Comparison of ENCODE assay signal across 16 cellular contexts in the genomic region with DNA sequence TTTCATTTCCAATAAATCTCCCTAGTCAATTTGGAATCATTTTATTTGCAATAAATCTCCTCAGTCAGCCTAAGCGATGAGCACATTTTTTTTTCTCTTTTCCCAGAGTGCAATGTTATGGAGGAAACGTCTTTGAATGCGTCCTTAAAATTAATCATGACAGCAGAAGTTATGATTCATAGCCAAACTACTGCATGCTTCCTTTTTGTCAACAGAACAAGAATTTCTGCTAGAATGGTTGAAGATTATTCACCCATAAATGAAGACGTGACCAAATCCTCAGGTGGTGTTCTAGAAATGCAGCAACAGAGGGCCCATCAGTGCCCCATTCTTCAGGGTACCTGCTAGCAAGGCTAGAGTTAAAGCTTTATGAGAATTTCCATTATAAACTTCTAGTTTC.
DNase-seq lines count a peak whose midpoint lies in the region; ATAC-seq and TF ChIP-seq lines count a peak whose summit lies in the region.
"Had no signal": no experiment of that assay in that cellular context is flagged by ENCODE, and none has a peak within 500 bp of the region (broad histone marks: within the 10 kb centered on the region; RNA-seq: fewer than 3 reads in every experiment).

No MANE protein-coding gene starts in this region.

- intact Hi-C loops in activated CD4-positive, alpha-beta T cell treated with anti-CD3 and anti-CD28 coated beads, Interleukin-2, amount 10 ng/mL, durations not matched to agents 24 days and 14 days (cut with micrococcal nuclease), result no loop called here

- ATAC-seq in GM18517 (IDR thresholded peaks at IDR 0.05; ENCODE audit: unreplicated experiment), result no peak
- ATAC-seq: activated naive CD4-positive, alpha-beta T cell treated with anti-CD3 and anti-CD28 coated beads, Interleukin-2, amount 50 U/mL, for 72 hours; gastrocnemius medialis had no signal

- H3K4me3 ChIP-seq in GM12865 (ENCODE audit: low read depth, low read length) (no peak overlapping the region), epithelial cell of esophagus (ENCODE audit: low read length) (no peak overlapping the region), retinal pigment epithelial cell (ENCODE audit: low read length) (no peak overlapping the region)
- H3K4me3 ChIP-seq: gastrocnemius medialis had no signal

- no peak overlapping the region for H3K4me3 Mint-ChIP-seq in activated CD4-positive, alpha-beta T cell treated with anti-CD3 and anti-CD28 coated beads, Interleukin-2, amount 10 ng/mL, durations not matched to agents 24 days and 14 days
- H3K4me3 Mint-ChIP-seq: activated B cell treated with CpG ODN at 0.5 μM for 24 hours; CD8-positive, alpha-beta memory T cell; stimulated activated naive B cell treated with anti-CD40 and anti-IgM and Interleukin-4, amounts not matched to agents 10 μg/mL and 1 μg/mL and 100 μg/mL, for 72 hours had no signal

- H3K4me1 Mint-ChIP-seq in activated CD4-positive, alpha-beta T cell treated with anti-CD3 and anti-CD28 coated beads, Interleukin-2, amount 10 ng/mL, durations not matched to agents 24 days and 14 days, result no peaks in the 10 kb centered on the region
- H3K4me1 Mint-ChIP-seq: CD8-positive, alpha-beta memory T cell had no signal

- peaks cover 4% of the 10 kb centered on the region for H3K9me3 Mint-ChIP-seq in activated CD4-positive, alpha-beta T cell treated with anti-CD3 and anti-CD28 coated beads, Interleukin-2, amount 10 ng/mL, durations not matched to agents 24 days and 14 days

- DNase-seq in GM12865 (ENCODE audit: low read depth), result peak; percentile 4
- peak; percentile 43 for DNase-seq in M059J (ENCODE audit: low read depth)
- DNase-seq in epithelial cell of esophagus (ENCODE audit: low read depth), result peak; percentile 66
- peak; percentile 45 for DNase-seq in retinal pigment epithelial cell (ENCODE audit: low read depth)
- DNase-seq in foreskin melanocyte, result no peak
- DNase-seq in DMS53 (lab: John Stamatoyannopoulos, UW), result no peak
- no peak for DNase-seq in activated CD4-positive, alpha-beta T cell treated with anti-CD3 and anti-CD28 coated beads, Interleukin-2, amount 10 ng/mL, durations not matched to agents 24 days and 14 days
- DNase-seq: activated B cell treated with CpG ODN at 0.5 μM for 24 hours; activated CD8-positive, alpha-beta memory T cell treated with anti-CD3 and anti-CD28 coated beads, Interleukin-2, amount 50 U/mL, for 4 hours; CD8-positive, alpha-beta memory T cell; gastrocnemius medialis; NCI-H2107; stimulated activated CD4-positive, alpha-beta T cell treated with anti-CD3 and anti-CD28 coated beads, Interleukin-4, amount 100 ng/mL, for 4 hours; stimulated activated naive B cell treated with anti-CD40 and anti-IgM and Interleukin-4, amounts not matched to agents 10 μg/mL and 1 μg/mL and 100 μg/mL, for 72 hours had no signal

- H3K27me3 Mint-ChIP-seq in activated CD4-positive, alpha-beta T cell treated with anti-CD3 and anti-CD28 coated beads, Interleukin-2, amount 10 ng/mL, durations not matched to agents 24 days and 14 days, result no peaks in the 10 kb centered on the region
- H3K27me3 Mint-ChIP-seq: activated B cell treated with CpG ODN at 0.5 μM for 24 hours; CD8-positive, alpha-beta memory T cell had no signal

- TF ChIP-seq CTCF in GM12865 (IDR thresholded peaks at IDR 0.05; ENCODE audit: insufficient read depth, low read depth, low read length, missing control alignments) (no peak), epithelial cell of esophagus (IDR thresholded peaks at IDR 0.05; ENCODE audit: insufficient read depth, low read depth, low read length, missing control alignments) (no peak), retinal pigment epithelial cell (conservative IDR thresholded peaks at IDR 0.05; ENCODE audit: low read depth, low read length) (no peak)

- no peaks in the 10 kb centered on the region for H3K36me3 Mint-ChIP-seq in activated CD4-positive, alpha-beta T cell treated with anti-CD3 and anti-CD28 coated beads, Interleukin-2, amount 10 ng/mL, durations not matched to agents 24 days and 14 days (ENCODE audit: low read depth)
- H3K36me3 Mint-ChIP-seq: activated naive CD4-positive, alpha-beta T cell treated with anti-CD3 and anti-CD28 coated beads, Interleukin-2, amount 50 U/mL, for 72 hours; CD8-positive, alpha-beta memory T cell had no signal

- H3K27ac Mint-ChIP-seq in activated CD4-positive, alpha-beta T cell treated with anti-CD3 and anti-CD28 coated beads, Interleukin-2, amount 10 ng/mL, durations not matched to agents 24 days and 14 days, result no peak overlapping the region
- H3K27ac Mint-ChIP-seq: activated B cell treated with CpG ODN at 0.5 μM for 24 hours; activated naive CD4-positive, alpha-beta T cell treated with anti-CD3 and anti-CD28 coated beads, Interleukin-2, amount 50 U/mL, for 72 hours; CD8-positive, alpha-beta memory T cell; stimulated activated naive B cell treated with anti-CD40 and anti-IgM and Interleukin-4, amounts not matched to agents 10 μg/mL and 1 μg/mL and 100 μg/mL, for 72 hours had no signal

Comparison
In these comparisons a context has a peak if more than half of its experiments do, and no peak if none do; other contexts are left out.
1. DNase-seq: peak in GM12865 (single experiment), M059J (single experiment), epithelial cell of esophagus (single experiment) and retinal pigment epithelial cell (single experiment); none in foreskin melanocyte (single experiment), DMS53 (single experiment) and activated CD4-positive, alpha-beta T cell treated with anti-CD3 and anti-CD28 coated beads, Interleukin-2, amount 10 ng/mL, durations not matched to agents 24 days and 14 days (single experiment).